ENCODE assay signal across 8 cellular contexts in genomic region chr9:121634800-121635261, GRCh38. TPM values are rescaled to one million over a fixed set of nuclear protein-coding genes. Genes with fewer than 3 reads are reported as not detected.
DNase-seq lines count a peak whose midpoint lies in the region; ATAC-seq, FAIRE-seq and TF ChIP-seq lines count a peak whose summit lies in the region.

No MANE protein-coding gene starts in this region.

- H3K27me3 Mint-ChIP-seq in neural crest cell (ENCODE audit: low read depth): peaks cover 8% of the 10 kb centered on the region

- H2BK120ac ChIP-seq in H1 (replicated peaks; ENCODE audit: low read depth, low read length): no peak overlapping the region

- H3K27ac Mint-ChIP-seq in neural crest cell (ENCODE audit: unreplicated experiment): no peak overlapping the region

- no peak overlapping the region for H3K56ac ChIP-seq in H1 (replicated peaks; ENCODE audit: insufficient read length, low read depth, low read length)

- no peak overlapping the region for H3K4me2 ChIP-seq in H1 (ENCODE audit: insufficient read depth in 1 of 2, low read depth in 2 of 2, low read length in 2 of 2)

- no peaks in the 10 kb centered on the region for H3K27me3 ChIP-seq in H1 (replicated peaks in 1 of 4; ENCODE audit: control insufficient read depth in 3 of 4, extremely low read depth in 1 of 4, insufficient read depth in 3 of 4, low read length in 3 of 4)

- H4K5ac ChIP-seq in H1 (ENCODE audit: insufficient read length, low read depth, low read length): no peak overlapping the region

- TF ChIP-seq CTCF in NB4 (IDR thresholded peaks at IDR 0.05; ENCODE audit: low read depth, low read length): peak; percentile 30
- TF ChIP-seq CTCF in H1 (IDR thresholded peaks at IDR 0.05; ENCODE audit: control extremely low read depth in 1 of 3, insufficient read depth in 1 of 3, low read depth in 1 of 3, low read length in 3 of 3): peak; percentile 84 to 90 (median 84)
- TF ChIP-seq CTCF in neural crest cell (conservative IDR thresholded peaks at IDR 0.05): peak; percentile 61

- H3K79me1 ChIP-seq in H1 (ENCODE audit: low read depth, low read length): peaks cover 5% of the 10 kb centered on the region; the same call in 1 of the 2 replicates

- H3K23ac ChIP-seq in H1 (ENCODE audit: insufficient read length): no peak overlapping the region

- peak overlapping the region; percentile 50; the same call in 1 of the 2 replicates for H2BK12ac ChIP-seq in H1 (ENCODE audit: low read depth, low read length)

- H3K18ac ChIP-seq in H1 (ENCODE audit: extremely low read depth, low read length): no peak overlapping the region

- no peaks in the 10 kb centered on the region for H3K36me3 ChIP-seq in H1 (ENCODE audit: control insufficient read depth in 2 of 4, insufficient read depth in 4 of 4, low read length in 3 of 4)

- no peak overlapping the region for H2BK5ac ChIP-seq in H1 (ENCODE audit: low read depth, low read length)

- no peaks in the 10 kb centered on the region for H3K23me2 ChIP-seq in H1 (ENCODE audit: low read depth, low read length)

- H3K4me1 Mint-ChIP-seq in neural crest cell: peaks cover 83% of the 10 kb centered on the region

- no peak for FAIRE-seq in H1 (lab: Jason Lieb, UNC)

- CTCF ChIA-PET in H1 (lab: Charles Lee; ENCODE audit: partially characterized antibody): interaction anchor here (0.5 to 24.2 kb wide), 27 partner anchors 9 to 351 kb away, joined by 3 to 670 read pairs (median 4); no protein-coding TSS in a partner anchor

- H4K91ac ChIP-seq in H1 (replicated peaks; ENCODE audit: insufficient read length, low read length): no peak overlapping the region

- WGBS in H1 (ENCODE audit: extremely low coverage in 1 of 2, insufficient coverage in 1 of 2, insufficient read length in 1 of 2, insufficient replicate concordance in 2 of 2, low coverage in 1 of 2, low lambda C conversion rate in 2 of 2, missing lambda C conversion rate in 1 of 2), 2 experiments: 62% methylated on average over 12 of the region's 12 CpGs; no CpG with 5 or more reads in 1 of the 2 experiments

- 0 out of 2 replicates have a peak overlapping the region, but pooled peaks have one; percentile 43 for H4K8ac ChIP-seq in H1 (ENCODE audit: extremely low read depth, insufficient read depth, low read length)

- no peak for TF ChIP-seq EP300 in H1 (IDR thresholded peaks at IDR 0.05; ENCODE audit: borderline replicate concordance in 1 of 2, low read depth in 2 of 2, low read length in 2 of 2)

- peak; percentile 21 for DNase-seq in EL
- peak; percentile 61 for DNase-seq in NB4 (ENCODE audit: low read depth)
- DNase-seq in H1 (ENCODE audit: low read depth in 1 of 2, low spot score in 2 of 2): peak in 1 of 2 experiments; percentile 80
- peak; percentile 50 for DNase-seq in neural crest cell (ENCODE audit: low read depth, low spot score)
- DNase-seq in NCI-H1694 treated with DMSO at 0.1 percent for 48 hours (lab: John Stamatoyannopoulos, UW): no peak
- no peak for DNase-seq in SIG-M5 (lab: John Stamatoyannopoulos, UW)
- DNase-seq in stimulated activated CD4-positive, alpha-beta T cell treated with anti-CD3 and anti-CD28 coated beads, Interleukin-15, amount 100 ng/mL, for 24 hours: no peak

- H3K79me2 ChIP-seq in H1 (ENCODE audit: control insufficient read depth in 1 of 2, insufficient read depth in 2 of 2, low read length in 2 of 2): no peaks in the 10 kb centered on the region; a peak in 1 of 4 replicates

- H2BK15ac ChIP-seq in H1 (ENCODE audit: low read length): 0 out of 2 replicates have a peak overlapping the region, but pooled peaks have one; percentile 46

- H2AFZ ChIP-seq in H1 (ENCODE audit: low read length): no peak overlapping the region

- H3K27ac ChIP-seq in H1 (ENCODE audit: low read depth, low read length): no peak overlapping the region

- H3K4me3 Mint-ChIP-seq in neural crest cell: peak overlapping the region; percentile 17

- no peak overlapping the region for H3K9ac ChIP-seq in H1 (replicated peaks in 1 of 4; ENCODE audit: extremely low read depth in 1 of 4, low read depth in 3 of 4, low read length in 3 of 4)

- H3K14ac ChIP-seq in H1 (ENCODE audit: insufficient read length): no peak overlapping the region

- H3K9me3 ChIP-seq in H1 (ENCODE audit: insufficient read depth in 2 of 2, low read depth in 1 of 2, low read length in 1 of 2): no peaks in the 10 kb centered on the region

- peaks cover 0 to 16% (median 11%) of the 10 kb centered on the region in 4 experiments; a peak in 5 of 7 replicates for H3K4me1 ChIP-seq in H1 (replicated peaks in 1 of 4; ENCODE audit: control insufficient read depth in 3 of 4, insufficient read depth in 4 of 4, low read length in 3 of 4)

- H3K9me3 Mint-ChIP-seq in neural crest cell: no peaks in the 10 kb centered on the region

- no peak overlapping the region for H2BK20ac ChIP-seq in H1 (ENCODE audit: low read length)

- POLR2A ChIA-PET in H1 (lab: Charles Lee; ENCODE audit: partially characterized antibody): no interaction called here

- H2AK5ac ChIP-seq in H1 (ENCODE audit: low read depth, low read length): no peak overlapping the region

- peak; percentile 87 to 88 for TF ChIP-seq RAD21 in H1 (IDR thresholded peaks at IDR 0.05 in 1 of 2, conservative IDR thresholded peaks at IDR 0.05 in 1 of 2; ENCODE audit: low read depth in 2 of 2, low read length in 2 of 2)

- H3K4ac ChIP-seq in H1 (replicated peaks; ENCODE audit: insufficient read length, low read depth, low read length): no peak overlapping the region

- ATAC-seq in GM21360 (IDR thresholded peaks at IDR 0.05; ENCODE audit: unreplicated experiment): no peak

- H3K36me3 Mint-ChIP-seq in neural crest cell (ENCODE audit: low read depth): no peaks in the 10 kb centered on the region

- H3K4me3 ChIP-seq in NB4 (ENCODE audit: low read depth, low read length) (no peak overlapping the region), H1 (ENCODE audit: extremely low read depth in 1 of 4, insufficient read depth in 2 of 4, low read depth in 3 of 4, low read length in 4 of 4) (no peak overlapping the region)

- H4K20me1 ChIP-seq in H1 (replicated peaks in 1 of 2; ENCODE audit: control insufficient read depth in 1 of 2, insufficient read depth in 2 of 2, low read length in 2 of 2): peaks cover 6 to 15% of the 10 kb centered on the region in 2 experiments

- TF ChIP-seq POLR2A in NB4 (IDR thresholded peaks at IDR 0.05; ENCODE audit: extremely low read depth, insufficient read length): no peak
- TF ChIP-seq POLR2A in H1 (IDR thresholded peaks at IDR 0.05; ENCODE audit: control extremely low read depth in 1 of 2, low read depth in 2 of 2, low read length in 2 of 2): no peak

TF ChIP-seq in H1, 55 proteins besides CTCF, POLR2A, EP300 and RAD21:
- TF ChIP-seq POLR2AphosphoS5 (IDR thresholded peaks at IDR 0.05; ENCODE audit: low read depth, low read length) (no peak), GABPA (IDR thresholded peaks at IDR 0.05; ENCODE audit: borderline replicate concordance, insufficient read depth, low read length) (no peak), PHF8 (conservative IDR thresholded peaks at IDR 0.05; ENCODE audit: low read depth, low read length) (no peak), CTBP2 (IDR thresholded peaks at IDR 0.05; ENCODE audit: borderline replicate concordance, insufficient read depth, insufficient read length, low read length) (no peak), NRF1 (IDR thresholded peaks at IDR 0.05; ENCODE audit: low read depth, low read length) (no peak), RXRA (IDR thresholded peaks at IDR 0.05; ENCODE audit: insufficient read depth, low read depth, low read length) (no peak), SAP30 (IDR thresholded peaks at IDR 0.05; ENCODE audit: insufficient read depth, insufficient replicate concordance, low read length) (no peak), NANOG (IDR thresholded peaks at IDR 0.05; ENCODE audit: insufficient read depth, low read depth, low read length, poor library complexity, severe bottlenecking) (no peak), KDM5A (IDR thresholded peaks at IDR 0.05; ENCODE audit: low read length) (no peak), EGR1 (IDR thresholded peaks at IDR 0.05; ENCODE audit: borderline replicate concordance, low read depth, low read length) (no peak), TEAD4 (IDR thresholded peaks at IDR 0.05; ENCODE audit: low read depth, low read length) (no peak), ATF2 (IDR thresholded peaks at IDR 0.05; ENCODE audit: low read length) (no peak), SIRT6 (IDR thresholded peaks at IDR 0.05; ENCODE audit: low read length) (no peak), SP1 (IDR thresholded peaks at IDR 0.05; ENCODE audit: low read depth, low read length) (no peak), EZH2 (IDR thresholded peaks at IDR 0.05; ENCODE audit: low read depth, low read length, severe bottlenecking) (no peak), MAX (IDR thresholded peaks at IDR 0.05) (no peak), POU5F1 (IDR thresholded peaks at IDR 0.05; ENCODE audit: low read depth, low read length) (no peak)

RNA-seq across cellular contexts. Expression of gene DAB2IP, which starts 16.6 kb away (rescaled TPM):
- total RNA-seq in H1 (2021; fragmentation: NEBNext Ultra II Directional; extraction: Animal tissue kit (Norgen Biotek cat#: 25700)): 39.5 and 41.4 TPM in 2 replicates
- 19.7 and 28.0 TPM in 2 replicates for polyA plus RNA-seq in H1 (2011; rRNA removed)
- 23.7 TPM for polyA plus RNA-seq in H1 (2011; cell fraction: cytosol; rRNA removed)
- polyA plus RNA-seq in H1 (2011; cell fraction: nucleus; rRNA removed): 50.0 TPM
- polyA plus RNA-seq in H1 (2012, experiment 1 of 2): 23.2 to 24.5 TPM (median 23.7 TPM) in 4 replicates
- 20.4 TPM for polyA plus RNA-seq in H1 (2012, experiment 2 of 2)
- polyA plus RNA-seq in H1 (2013, experiment 1 of 2): 15.8 TPM
- 15.8 TPM for polyA plus RNA-seq in H1 (2013, experiment 2 of 2)
- polyA minus RNA-seq in H1 (2011; rRNA and poly(A)+ RNA removed): 38.5 and 60.7 TPM in 2 replicates
- polyA minus RNA-seq in H1 (2011; cell fraction: cytosol; rRNA and poly(A)+ RNA removed): 25.3 TPM
- polyA minus RNA-seq in H1 (2011; cell fraction: nucleus; rRNA and poly(A)+ RNA removed): 30.7 TPM
- total RNA-seq in neural crest cell: 46.4 and 48.3 TPM in 2 replicates

Comparison
In these comparisons a context has a peak if more than half of its experiments do, and no peak if none do; other contexts are left out.
1. DNase-seq: peak in EL (single experiment), NB4 (single experiment) and neural crest cell (single experiment); none in NCI-H1694 treated with DMSO at 0.1 percent for 48 hours (single experiment), SIG-M5 (single experiment) and stimulated activated CD4-positive, alpha-beta T cell treated with anti-CD3 and anti-CD28 coated beads, Interleukin-15, amount 100 ng/mL, for 24 hours (single experiment).
2. CTCF ChIP-seq: peak in every context shown above with its lines; median percentile 84 in H1; 61 in neural crest cell; 30 in NB4.